9 cellular contexts compared by ENCODE assay signal in the genomic region with DNA sequence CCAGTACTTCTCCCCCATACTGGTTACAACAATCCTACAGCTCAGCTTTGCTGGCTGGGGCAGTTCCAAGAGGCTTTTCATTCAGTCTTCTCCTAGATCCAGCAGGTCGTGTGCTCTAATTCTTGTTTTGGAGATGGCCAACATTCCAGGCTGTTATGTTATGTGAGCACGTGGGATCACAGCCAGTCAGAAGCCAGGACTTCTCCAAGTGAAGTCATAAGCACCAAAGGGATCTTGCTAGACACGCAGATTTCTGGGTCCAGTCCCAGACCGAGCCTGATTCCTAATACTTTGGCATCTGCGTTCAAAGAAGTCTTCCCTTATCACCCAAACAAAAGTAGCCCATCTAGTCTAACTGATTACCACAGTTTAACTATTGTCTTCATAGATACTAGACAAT. TPM values are rescaled to one million over a fixed set of nuclear protein-coding genes. Genes with fewer than 3 reads are reported as not detected.
A peak's percentile ranks its signal among the peaks of the same experiment; 100 is the strongest.
DNase-seq lines count a peak whose midpoint lies in the region; ATAC-seq, FAIRE-seq and TF ChIP-seq lines count a peak whose summit lies in the region.
"Had no signal": no experiment of that assay in that cellular context is flagged by ENCODE, and none has a peak within 500 bp of the region (broad histone marks: within the 10 kb centered on the region; RNA-seq: fewer than 3 reads in every experiment).

No MANE protein-coding gene starts in this region.

- no peak for FAIRE-seq in small intestine (lab: Jason Lieb, UNC)
- FAIRE-seq: TTC549 had no signal

- 60% methylated on average over 5 of the region's 5 CpGs for WGBS in liver
- 7 to 13% methylated on average over 5 of the region's 5 CpGs for WGBS in testis, 2 donors
- 20 to 45% (median 40%) methylated on average over 5 of the region's 5 CpGs for WGBS in small intestine, 3 donors

- ATAC-seq in HG02763 (IDR thresholded peaks at IDR 0.05; ENCODE audit: unreplicated experiment), result no peak

- H3K27ac ChIP-seq in liver (ENCODE audit: low read depth in 1 of 2, low read length in 2 of 2) (peak overlapping the region; percentile 90 to 95), testis (peak overlapping the region; percentile 94 to 97), small intestine (ENCODE audit: low read depth in 1 of 2, low read length in 1 of 2) (peak overlapping the region in 1 of 2 donors; percentile 96)

- intact Hi-C loops in testis (cut with DNase I; ENCODE audit: low total_unique reads), result loop anchor here (10.0 kb wide), 1 partner anchor 69 kb away; no protein-coding TSS in a partner anchor

- in situ Hi-C loops in Caki2 (cut with HindIII; ENCODE audit: low pct_unique_long_range_greater_than_20kb, low sequenced_read_pairs), result no loop called here

- TF ChIP-seq CTCF in cardiac fibroblast (IDR thresholded peaks at IDR 0.05; ENCODE audit: low read depth, low read length) (no peak), liver (IDR thresholded peaks at IDR 0.05; ENCODE audit: low read depth, low read length, missing input control) (no peak), testis (IDR thresholded peaks at IDR 0.05) (no peak)

- peak; percentile 15 for DNase-seq in Caki2 (ENCODE audit: low read depth)
- peak; percentile 49 for DNase-seq in LoVo (ENCODE audit: low spot score)
- peak; percentile 88 to 97 for DNase-seq in cardiac fibroblast (ENCODE audit: low read depth in 2 of 2)
- DNase-seq in testis, result peak; percentile 91
- DNase-seq in NCI-H146 (lab: John Stamatoyannopoulos, UW), result no peak
- no peak for DNase-seq in small intestine

- TF ChIP-seq RAD21 in liver (IDR thresholded peaks at IDR 0.05), result no peak

- H3K27me3 ChIP-seq in liver (ENCODE audit: control insufficient read depth in 4 of 4, insufficient read depth in 4 of 4, low read length in 3 of 4) (no peaks in the 10 kb centered on the region), testis (no peaks in the 10 kb centered on the region), small intestine (ENCODE audit: control insufficient read depth in 2 of 2, insufficient read depth in 2 of 2, low read length in 2 of 2) (no peaks in the 10 kb centered on the region)

- H3K4me1 ChIP-seq in liver (ENCODE audit: control insufficient read depth in 4 of 4, insufficient read depth in 4 of 4, low read length in 3 of 4) (peaks cover 0 to 31% (median 22%) of the 10 kb centered on the region in 4 donors), testis (peaks cover 24% of the 10 kb centered on the region), small intestine (ENCODE audit: control insufficient read depth in 2 of 2, insufficient read depth in 1 of 2, low read depth in 1 of 2, low read length in 1 of 2) (no peaks in the 10 kb centered on the region)

- H3K9me3 ChIP-seq in liver (ENCODE audit: control insufficient read depth in 4 of 4, low read length in 3 of 4) (no peaks in the 10 kb centered on the region), testis (no peaks in the 10 kb centered on the region), small intestine (ENCODE audit: control insufficient read depth, low read depth) (no peaks in the 10 kb centered on the region)

- H3K36me3 ChIP-seq in liver (ENCODE audit: control insufficient read depth in 4 of 4, insufficient read depth in 3 of 4, low read depth in 1 of 4, low read length in 3 of 4) (no peaks in the 10 kb centered on the region), testis (ENCODE audit: low read depth, missing control alignments) (no peaks in the 10 kb centered on the region), small intestine (ENCODE audit: control insufficient read depth in 2 of 2, insufficient read depth in 2 of 2, low read length in 2 of 2) (no peaks in the 10 kb centered on the region)

- peak overlapping the region in 1 of 2 donors; percentile 61 for H3K9ac ChIP-seq in liver (ENCODE audit: low read depth in 1 of 2, low read length in 2 of 2)

- TF ChIP-seq POLR2A in testis (IDR thresholded peaks at IDR 0.05), result peak; percentile 53

- peak overlapping the region in 1 of 2 donors; percentile 56 for H3K4me3 ChIP-seq in cardiac fibroblast (replicated peaks in 1 of 2; ENCODE audit: low read depth in 2 of 2, low read length in 2 of 2)
- H3K4me3 ChIP-seq in liver (ENCODE audit: low read depth in 1 of 3, low read length in 3 of 3), result no peak overlapping the region
- no peak overlapping the region for H3K4me3 ChIP-seq in testis
- no peak overlapping the region for H3K4me3 ChIP-seq in small intestine (ENCODE audit: low read depth in 1 of 2, low read length in 2 of 2)

TF ChIP-seq in liver, 16 proteins besides CTCF, POLR2A, EP300 and RAD21:
- TF ChIP-seq FOXA1 (IDR thresholded peaks at IDR 0.05) (no peak), GABPA (IDR thresholded peaks at IDR 0.05 in 1 of 2, conservative IDR thresholded peaks at IDR 0.05 in 1 of 2) (no peak), FOXA2 (IDR thresholded peaks at IDR 0.05) (no peak)
- TF ChIP-seq, protein P1, sequence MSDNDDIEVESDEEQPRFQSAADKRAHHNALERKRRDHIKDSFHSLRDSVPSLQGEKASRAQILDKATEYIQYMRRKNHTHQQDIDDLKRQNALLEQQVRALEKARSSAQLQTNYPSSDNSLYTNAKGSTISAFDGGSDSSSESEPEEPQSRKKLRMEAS (IDR thresholded peaks at IDR 0.05), result no peak

RNA-seq across cellular contexts. Expression of a gene that starts 1.4 kb away (rescaled TPM):
- 18.0 and 18.4 TPM in 2 replicates for total RNA-seq in Caki2 (2014; rRNA removed; shearing (Covaris generic); ENCODE audit: low replicate concordance)
- 10 to 100 TPM; 37.7 to 74.1 TPM for total RNA-seq in liver
- polyA plus RNA-seq in liver, result 10 to 100 TPM; 26.0 to 27.5 TPM
- 100 to 1,000 TPM; 169 to 174 TPM for total RNA-seq in testis
- polyA plus RNA-seq in testis (ENCODE audit: insufficient read depth, low read depth, low replicate concordance), result 118 TPM
- 10 to 100 TPM; 16.8 to 63.2 (median 22.8) TPM for polyA plus RNA-seq in small intestine

Comparison
In these comparisons a context has a peak if more than half of its experiments do, and no peak if none do; other contexts are left out.
1. DNase-seq: peak in Caki2 (single experiment), LoVo (single experiment), cardiac fibroblast (2 of 2) and testis (single experiment); none in NCI-H146 (single experiment) and small intestine (single experiment).